ENCODE assay signal across 28 cellular contexts in genomic region chr2:237972211-237972610, GRCh38.
"Had no signal": no experiment of that assay in that cellular context is flagged by ENCODE, and none has a peak within 500 bp of the region (broad histone marks: within the 10 kb centered on the region; RNA-seq: fewer than 3 reads in every experiment).

No MANE protein-coding gene starts in this region.

- DNase-seq: colonic mucosa; effector CD8-positive, alpha-beta T cell; endodermal cell; foreskin fibroblast; heart left ventricle; hippocampal formation; left ventricle myocardium superior; lower lobe of right lung; natural killer cell; stimulated activated CD4-positive, alpha-beta T cell treated with anti-CD3 and anti-CD28 coated beads, Interleukin-2, amount 100 ng/mL, for 24 hours; stimulated activated CD4-positive, alpha-beta T cell treated with anti-CD3 and anti-CD28 coated beads, Interleukin-4, amount 100 ng/mL, for 24 hours; stimulated activated naive CD8-positive, alpha-beta T cell treated with anti-CD3 and anti-CD28 coated beads, Interleukin-15, Interleukin-2, amounts not matched to agents 100 U/mL and 50 U/mL, for 24 hours; substantia nigra; testis; tibial artery had no signal

- ATAC-seq: esophagus mucosa; gastroesophageal sphincter; heart left ventricle; left ventricle myocardium superior; lower lobe of right lung; natural killer cell; sciatic nerve; stimulated activated memory B cell treated with anti-CD40 and anti-IgM and Interleukin-4, amounts not matched to agents 10 μg/mL and 1 μg/mL and 100 μg/mL, for 72 hours; stimulated activated naive CD8-positive, alpha-beta T cell treated with anti-CD3 and anti-CD28 coated beads, Interleukin-15, Interleukin-2, amounts not matched to agents 100 U/mL and 50 U/mL, for 24 hours had no signal

- H3K27ac Mint-ChIP-seq: endodermal cell had no signal

- H3K4me3 ChIP-seq: colonic mucosa, gastroesophageal sphincter, heart left ventricle, lower lobe of right lung, prostate gland, right atrium auricular region, testis, tibial artery had no signal

- H3K9ac ChIP-seq: parathyroid adenoma had no signal

- H3K27me3 ChIP-seq: colonic mucosa, gastroesophageal sphincter, heart left ventricle, neutrophil, right atrium auricular region, testis, tibial artery had no signal

- H3K9me3 Mint-ChIP-seq: dendritic cell treated with granulocyte-macrophage colony-stimulating factor and Interleukin-4, amounts not matched to agents 40 ng/mL and 50 ng/mL, for 4 days; endodermal cell; natural killer cell; stimulated activated memory B cell treated with anti-CD40 and anti-IgM and Interleukin-4, amounts not matched to agents 10 μg/mL and 1 μg/mL and 100 μg/mL, for 72 hours; type B pancreatic cell had no signal

- FAIRE-seq: keratinocyte, urothelium cell line had no signal

- H3K27ac ChIP-seq: colonic mucosa, epithelial cell of prostate, gastroesophageal sphincter, heart left ventricle, lower lobe of right lung, neutrophil, parathyroid adenoma, prostate gland, right atrium auricular region, testis, tibial artery had no signal

- H3K36me3 ChIP-seq: colonic mucosa, prostate gland had no signal

- H2AFZ ChIP-seq: parathyroid adenoma had no signal

- H3K4me3 Mint-ChIP-seq: dendritic cell treated with granulocyte-macrophage colony-stimulating factor and Interleukin-4, amounts not matched to agents 40 ng/mL and 50 ng/mL, for 4 days; endodermal cell; natural killer cell; stimulated activated memory B cell treated with anti-CD40 and anti-IgM and Interleukin-4, amounts not matched to agents 10 μg/mL and 1 μg/mL and 100 μg/mL, for 72 hours; type B pancreatic cell had no signal

- H3K9me3 ChIP-seq: colonic mucosa, gastroesophageal sphincter, heart left ventricle, lower lobe of right lung, neutrophil, prostate gland, right atrium auricular region, testis, tibial artery had no signal

- H3K36me3 Mint-ChIP-seq: natural killer cell had no signal

- H3K27me3 Mint-ChIP-seq: dendritic cell treated with granulocyte-macrophage colony-stimulating factor and Interleukin-4, amounts not matched to agents 40 ng/mL and 50 ng/mL, for 4 days; stimulated activated memory B cell treated with anti-CD40 and anti-IgM and Interleukin-4, amounts not matched to agents 10 μg/mL and 1 μg/mL and 100 μg/mL, for 72 hours; type B pancreatic cell had no signal
